1 cellular context compared by ENCODE assay signal in the genomic region with DNA sequence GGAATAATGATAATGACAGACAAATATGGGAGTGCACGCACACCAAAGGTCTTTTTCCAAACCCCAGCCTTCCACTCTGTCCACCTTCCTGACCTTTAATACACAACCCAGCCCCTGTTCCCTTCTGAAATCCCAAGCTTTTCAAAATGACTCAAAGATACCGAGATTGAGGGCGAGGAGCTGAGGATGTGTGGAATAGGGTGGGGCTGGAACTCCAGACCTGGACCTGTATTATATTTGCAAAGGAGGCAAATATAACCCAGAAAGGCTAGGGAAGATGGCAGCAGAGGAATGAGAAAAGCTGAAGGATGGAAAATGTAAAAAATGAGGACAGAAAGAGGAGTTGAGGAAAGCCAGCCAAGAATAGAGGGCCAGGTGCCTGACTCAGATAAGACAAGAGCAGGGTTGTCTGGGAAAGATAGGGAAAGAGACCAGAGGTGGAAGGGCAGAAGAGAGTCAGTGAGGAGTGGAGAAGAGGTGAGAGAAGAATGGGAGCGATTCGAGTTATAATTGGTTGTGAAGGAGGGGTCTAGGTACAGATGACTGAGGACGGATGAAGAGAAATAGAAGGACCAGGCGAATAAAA.
TF ChIP-seq lines count a peak whose summit lies in the region.

No MANE protein-coding gene starts in this region.

TF ChIP-seq in K562, 482 proteins besides CTCF, POLR2A, EP300 and RAD21 (continued from another document and continues in another):
- TF ChIP-seq, protein P1, sequence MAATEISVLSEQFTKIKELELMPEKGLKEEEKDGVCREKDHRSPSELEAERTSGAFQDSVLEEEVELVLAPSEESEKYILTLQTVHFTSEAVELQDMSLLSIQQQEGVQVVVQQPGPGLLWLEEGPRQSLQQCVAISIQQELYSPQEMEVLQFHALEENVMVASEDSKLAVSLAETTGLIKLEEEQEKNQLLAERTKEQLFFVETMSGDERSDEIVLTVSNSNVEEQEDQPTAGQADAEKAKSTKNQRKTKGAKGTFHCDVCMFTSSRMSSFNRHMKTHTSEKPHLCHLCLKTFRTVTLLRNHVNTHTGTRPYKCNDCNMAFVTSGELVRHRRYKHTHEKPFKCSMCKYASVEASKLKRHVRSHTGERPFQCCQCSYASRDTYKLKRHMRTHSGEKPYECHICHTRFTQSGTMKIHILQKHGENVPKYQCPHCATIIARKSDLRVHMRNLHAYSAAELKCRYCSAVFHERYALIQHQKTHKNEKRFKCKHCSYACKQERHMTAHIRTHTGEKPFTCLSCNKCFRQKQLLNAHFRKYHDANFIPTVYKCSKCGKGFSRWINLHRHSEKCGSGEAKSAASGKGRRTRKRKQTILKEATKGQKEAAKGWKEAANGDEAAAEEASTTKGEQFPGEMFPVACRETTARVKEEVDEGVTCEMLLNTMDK (IDR thresholded peaks at IDR 0.05; ENCODE audit: borderline replicate concordance, insufficient read depth, low read depth, low read length, poor library complexity, severe bottlenecking) = no peak
- TF ChIP-seq, protein P2, sequence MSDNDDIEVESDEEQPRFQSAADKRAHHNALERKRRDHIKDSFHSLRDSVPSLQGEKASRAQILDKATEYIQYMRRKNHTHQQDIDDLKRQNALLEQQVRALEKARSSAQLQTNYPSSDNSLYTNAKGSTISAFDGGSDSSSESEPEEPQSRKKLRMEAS (CRISPR knock-in tag; IDR thresholded peaks at IDR 0.05) = no peak
- TF ChIP-seq GTF2E2 (tag; IDR thresholded peaks at IDR 0.05) (no peak), GABPB2 (CRISPR knock-in tag; conservative IDR thresholded peaks at IDR 0.05) (no peak), POLR3G (IDR thresholded peaks at IDR 0.05; ENCODE audit: extremely low read depth, insufficient read length, insufficient replicate concordance) (no peak), ZNF589 (CRISPR knock-in tag; IDR thresholded peaks at IDR 0.05; ENCODE audit: low read depth) (0 out of 2 replicates have a peak, but pooled peaks have one; percentile 38), U2AF1 (optimal IDR thresholded peaks at IDR 0.05; ENCODE audit: low read depth, low read length) (no peak), MXI1 (IDR thresholded peaks at IDR 0.05; ENCODE audit: low read depth, low read length) (0 out of 2 replicates have a peak, but pooled peaks have one; percentile 23), ZNF445 (CRISPR knock-in tag; IDR thresholded peaks at IDR 0.05; ENCODE audit: low read depth) (no peak), ETS2 (tag; IDR thresholded peaks at IDR 0.05; ENCODE audit: borderline replicate concordance, poor library complexity, severe bottlenecking) (no peak), NFXL1 (CRISPR knock-in tag; IDR thresholded peaks at IDR 0.05) (no peak), ZBTB17 (CRISPR knock-in tag; IDR thresholded peaks at IDR 0.05) (no peak), EWSR1 (IDR thresholded peaks at IDR 0.05; ENCODE audit: borderline replicate concordance, low read depth, partially characterized antibody) (no peak), DPF2 (IDR thresholded peaks at IDR 0.05) (peak; percentile 98), ZNF184 (CRISPR knock-in tag; IDR thresholded peaks at IDR 0.05) (no peak), PURB (CRISPR knock-in tag; IDR thresholded peaks at IDR 0.05; ENCODE audit: low read depth) (no peak), GTF2A2 (tag; IDR thresholded peaks at IDR 0.05) (no peak), NRF1 (conservative IDR thresholded peaks at IDR 0.05 in 1 of 2, IDR thresholded peaks at IDR 0.05 in 1 of 2) (no peak), FUS (optimal IDR thresholded peaks at IDR 0.05; ENCODE audit: low read depth, low read length) (no peak), TBL1XR1 (IDR thresholded peaks at IDR 0.05; ENCODE audit: low read length in 2 of 2) (peak in 1 of 2 experiments; percentile 89; a peak in 3 of 4 replicates), SMARCA4 (IDR thresholded peaks at IDR 0.05) (peak; percentile 98), ZNF263 (CRISPR knock-in tag; IDR thresholded peaks at IDR 0.05; ENCODE audit: borderline replicate concordance) (no peak; the same call in 1 of the 2 replicates), RNF2 (IDR thresholded peaks at IDR 0.05) (no peak), BCL6 (CRISPR knock-in tag; IDR thresholded peaks at IDR 0.05) (no peak), LEF1 (IDR thresholded peaks at IDR 0.05) (peak; percentile 91), ZNF174 (CRISPR knock-in tag; IDR thresholded peaks at IDR 0.05) (no peak), ASH1L (IDR thresholded peaks at IDR 0.05; ENCODE audit: borderline replicate concordance, low read depth, partially characterized antibody) (no peak)
- TF ChIP-seq, protein P3, sequence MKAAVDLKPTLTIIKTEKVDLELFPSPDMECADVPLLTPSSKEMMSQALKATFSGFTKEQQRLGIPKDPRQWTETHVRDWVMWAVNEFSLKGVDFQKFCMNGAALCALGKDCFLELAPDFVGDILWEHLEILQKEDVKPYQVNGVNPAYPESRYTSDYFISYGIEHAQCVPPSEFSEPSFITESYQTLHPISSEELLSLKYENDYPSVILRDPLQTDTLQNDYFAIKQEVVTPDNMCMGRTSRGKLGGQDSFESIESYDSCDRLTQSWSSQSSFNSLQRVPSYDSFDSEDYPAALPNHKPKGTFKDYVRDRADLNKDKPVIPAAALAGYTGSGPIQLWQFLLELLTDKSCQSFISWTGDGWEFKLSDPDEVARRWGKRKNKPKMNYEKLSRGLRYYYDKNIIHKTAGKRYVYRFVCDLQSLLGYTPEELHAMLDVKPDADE (conservative IDR thresholded peaks at IDR 0.05; ENCODE audit: control insufficient read depth, low read depth, low read length) = no peak
- TF ChIP-seq, protein P4, sequence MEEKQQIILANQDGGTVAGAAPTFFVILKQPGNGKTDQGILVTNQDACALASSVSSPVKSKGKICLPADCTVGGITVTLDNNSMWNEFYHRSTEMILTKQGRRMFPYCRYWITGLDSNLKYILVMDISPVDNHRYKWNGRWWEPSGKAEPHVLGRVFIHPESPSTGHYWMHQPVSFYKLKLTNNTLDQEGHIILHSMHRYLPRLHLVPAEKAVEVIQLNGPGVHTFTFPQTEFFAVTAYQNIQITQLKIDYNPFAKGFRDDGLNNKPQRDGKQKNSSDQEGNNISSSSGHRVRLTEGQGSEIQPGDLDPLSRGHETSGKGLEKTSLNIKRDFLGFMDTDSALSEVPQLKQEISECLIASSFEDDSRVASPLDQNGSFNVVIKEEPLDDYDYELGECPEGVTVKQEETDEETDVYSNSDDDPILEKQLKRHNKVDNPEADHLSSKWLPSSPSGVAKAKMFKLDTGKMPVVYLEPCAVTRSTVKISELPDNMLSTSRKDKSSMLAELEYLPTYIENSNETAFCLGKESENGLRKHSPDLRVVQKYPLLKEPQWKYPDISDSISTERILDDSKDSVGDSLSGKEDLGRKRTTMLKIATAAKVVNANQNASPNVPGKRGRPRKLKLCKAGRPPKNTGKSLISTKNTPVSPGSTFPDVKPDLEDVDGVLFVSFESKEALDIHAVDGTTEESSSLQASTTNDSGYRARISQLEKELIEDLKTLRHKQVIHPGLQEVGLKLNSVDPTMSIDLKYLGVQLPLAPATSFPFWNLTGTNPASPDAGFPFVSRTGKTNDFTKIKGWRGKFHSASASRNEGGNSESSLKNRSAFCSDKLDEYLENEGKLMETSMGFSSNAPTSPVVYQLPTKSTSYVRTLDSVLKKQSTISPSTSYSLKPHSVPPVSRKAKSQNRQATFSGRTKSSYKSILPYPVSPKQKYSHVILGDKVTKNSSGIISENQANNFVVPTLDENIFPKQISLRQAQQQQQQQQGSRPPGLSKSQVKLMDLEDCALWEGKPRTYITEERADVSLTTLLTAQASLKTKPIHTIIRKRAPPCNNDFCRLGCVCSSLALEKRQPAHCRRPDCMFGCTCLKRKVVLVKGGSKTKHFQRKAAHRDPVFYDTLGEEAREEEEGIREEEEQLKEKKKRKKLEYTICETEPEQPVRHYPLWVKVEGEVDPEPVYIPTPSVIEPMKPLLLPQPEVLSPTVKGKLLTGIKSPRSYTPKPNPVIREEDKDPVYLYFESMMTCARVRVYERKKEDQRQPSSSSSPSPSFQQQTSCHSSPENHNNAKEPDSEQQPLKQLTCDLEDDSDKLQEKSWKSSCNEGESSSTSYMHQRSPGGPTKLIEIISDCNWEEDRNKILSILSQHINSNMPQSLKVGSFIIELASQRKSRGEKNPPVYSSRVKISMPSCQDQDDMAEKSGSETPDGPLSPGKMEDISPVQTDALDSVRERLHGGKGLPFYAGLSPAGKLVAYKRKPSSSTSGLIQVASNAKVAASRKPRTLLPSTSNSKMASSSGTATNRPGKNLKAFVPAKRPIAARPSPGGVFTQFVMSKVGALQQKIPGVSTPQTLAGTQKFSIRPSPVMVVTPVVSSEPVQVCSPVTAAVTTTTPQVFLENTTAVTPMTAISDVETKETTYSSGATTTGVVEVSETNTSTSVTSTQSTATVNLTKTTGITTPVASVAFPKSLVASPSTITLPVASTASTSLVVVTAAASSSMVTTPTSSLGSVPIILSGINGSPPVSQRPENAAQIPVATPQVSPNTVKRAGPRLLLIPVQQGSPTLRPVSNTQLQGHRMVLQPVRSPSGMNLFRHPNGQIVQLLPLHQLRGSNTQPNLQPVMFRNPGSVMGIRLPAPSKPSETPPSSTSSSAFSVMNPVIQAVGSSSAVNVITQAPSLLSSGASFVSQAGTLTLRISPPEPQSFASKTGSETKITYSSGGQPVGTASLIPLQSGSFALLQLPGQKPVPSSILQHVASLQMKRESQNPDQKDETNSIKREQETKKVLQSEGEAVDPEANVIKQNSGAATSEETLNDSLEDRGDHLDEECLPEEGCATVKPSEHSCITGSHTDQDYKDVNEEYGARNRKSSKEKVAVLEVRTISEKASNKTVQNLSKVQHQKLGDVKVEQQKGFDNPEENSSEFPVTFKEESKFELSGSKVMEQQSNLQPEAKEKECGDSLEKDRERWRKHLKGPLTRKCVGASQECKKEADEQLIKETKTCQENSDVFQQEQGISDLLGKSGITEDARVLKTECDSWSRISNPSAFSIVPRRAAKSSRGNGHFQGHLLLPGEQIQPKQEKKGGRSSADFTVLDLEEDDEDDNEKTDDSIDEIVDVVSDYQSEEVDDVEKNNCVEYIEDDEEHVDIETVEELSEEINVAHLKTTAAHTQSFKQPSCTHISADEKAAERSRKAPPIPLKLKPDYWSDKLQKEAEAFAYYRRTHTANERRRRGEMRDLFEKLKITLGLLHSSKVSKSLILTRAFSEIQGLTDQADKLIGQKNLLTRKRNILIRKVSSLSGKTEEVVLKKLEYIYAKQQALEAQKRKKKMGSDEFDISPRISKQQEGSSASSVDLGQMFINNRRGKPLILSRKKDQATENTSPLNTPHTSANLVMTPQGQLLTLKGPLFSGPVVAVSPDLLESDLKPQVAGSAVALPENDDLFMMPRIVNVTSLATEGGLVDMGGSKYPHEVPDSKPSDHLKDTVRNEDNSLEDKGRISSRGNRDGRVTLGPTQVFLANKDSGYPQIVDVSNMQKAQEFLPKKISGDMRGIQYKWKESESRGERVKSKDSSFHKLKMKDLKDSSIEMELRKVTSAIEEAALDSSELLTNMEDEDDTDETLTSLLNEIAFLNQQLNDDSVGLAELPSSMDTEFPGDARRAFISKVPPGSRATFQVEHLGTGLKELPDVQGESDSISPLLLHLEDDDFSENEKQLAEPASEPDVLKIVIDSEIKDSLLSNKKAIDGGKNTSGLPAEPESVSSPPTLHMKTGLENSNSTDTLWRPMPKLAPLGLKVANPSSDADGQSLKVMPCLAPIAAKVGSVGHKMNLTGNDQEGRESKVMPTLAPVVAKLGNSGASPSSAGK (IDR thresholded peaks at IDR 0.05) = no peak
- TF ChIP-seq, protein P5, sequence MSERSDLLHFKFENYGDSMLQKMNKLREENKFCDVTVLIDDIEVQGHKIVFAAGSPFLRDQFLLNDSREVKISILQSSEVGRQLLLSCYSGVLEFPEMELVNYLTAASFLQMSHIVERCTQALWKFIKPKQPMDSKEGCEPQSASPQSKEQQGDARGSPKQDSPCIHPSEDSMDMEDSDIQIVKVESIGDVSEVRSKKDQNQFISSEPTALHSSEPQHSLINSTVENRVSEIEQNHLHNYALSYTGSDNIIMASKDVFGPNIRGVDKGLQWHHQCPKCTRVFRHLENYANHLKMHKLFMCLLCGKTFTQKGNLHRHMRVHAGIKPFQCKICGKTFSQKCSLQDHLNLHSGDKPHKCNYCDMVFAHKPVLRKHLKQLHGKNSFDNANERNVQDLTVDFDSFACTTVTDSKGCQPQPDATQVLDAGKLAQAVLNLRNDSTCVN (CRISPR knock-in tag; IDR thresholded peaks at IDR 0.05) = peak; percentile 76; the same call in 1 of the 2 replicates
- TF ChIP-seq, protein P6, sequence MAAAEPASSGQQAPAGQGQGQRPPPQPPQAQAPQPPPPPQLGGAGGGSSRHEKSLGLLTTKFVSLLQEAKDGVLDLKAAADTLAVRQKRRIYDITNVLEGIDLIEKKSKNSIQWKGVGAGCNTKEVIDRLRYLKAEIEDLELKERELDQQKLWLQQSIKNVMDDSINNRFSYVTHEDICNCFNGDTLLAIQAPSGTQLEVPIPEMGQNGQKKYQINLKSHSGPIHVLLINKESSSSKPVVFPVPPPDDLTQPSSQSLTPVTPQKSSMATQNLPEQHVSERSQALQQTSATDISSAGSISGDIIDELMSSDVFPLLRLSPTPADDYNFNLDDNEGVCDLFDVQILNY (CRISPR knock-in tag; IDR thresholded peaks at IDR 0.05) = no peak
